In the genomic region with DNA sequence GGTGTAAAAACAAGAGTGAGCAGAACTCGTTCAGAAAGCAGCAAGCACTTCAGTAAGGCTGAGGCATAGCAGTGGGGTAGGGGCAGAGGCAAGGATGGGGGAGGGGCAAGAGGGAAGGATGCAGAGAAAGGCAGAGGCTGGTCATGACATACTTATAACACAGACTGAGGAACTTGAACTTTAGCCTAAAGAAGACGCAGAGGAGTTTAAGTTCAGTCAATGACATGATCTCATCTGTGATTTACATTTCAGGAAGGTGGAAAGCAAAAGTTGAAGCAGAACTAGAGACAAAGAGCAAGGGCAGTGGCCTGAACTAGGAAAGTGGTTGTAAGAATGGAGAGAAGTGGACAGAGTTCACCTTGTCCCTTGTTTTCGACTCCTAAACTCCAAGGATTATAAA, we compare ENCODE assay signal across 10 cellular contexts. TPM values are rescaled to one million over a fixed set of nuclear protein-coding genes. Genes with fewer than 3 reads are reported as not detected.
DNase-seq lines count a peak whose midpoint lies in the region; ATAC-seq and TF ChIP-seq lines count a peak whose summit lies in the region.
"Had no signal": no experiment of that assay in that cellular context is flagged by ENCODE, and none has a peak within 500 bp of the region (broad histone marks: within the 10 kb centered on the region; RNA-seq: fewer than 3 reads in every experiment).

No MANE protein-coding gene starts in this region.

- DNase-seq in T-helper 17 cell (no peak), NCI-H1092 (lab: John Stamatoyannopoulos, UW) (no peak), NCI-H1417 (lab: John Stamatoyannopoulos, UW) (no peak)
- DNase-seq: GF-D8, NCI-H69 had no signal

- H3K4me3 ChIP-seq in neutrophil (ENCODE audit: low read depth in 1 of 2, low read length in 1 of 2), result no peak overlapping the region

- H3K4me1 Mint-ChIP-seq in T-helper 17 cell, result no peaks in the 10 kb centered on the region

- peaks cover 18 to 30% of the 10 kb centered on the region in 2 experiments for H3K4me1 ChIP-seq in neutrophil (ENCODE audit: control insufficient read depth in 1 of 2, insufficient read depth in 1 of 2, low read depth in 1 of 2, low read length in 1 of 2)

- no peak overlapping the region for H3K27ac Mint-ChIP-seq in T-helper 17 cell

- H3K27me3 ChIP-seq in neutrophil, result no peaks in the 10 kb centered on the region

- peak; percentile 27 for ATAC-seq in GM18870 (IDR thresholded peaks at IDR 0.05; ENCODE audit: unreplicated experiment)
- peak; percentile 38 for ATAC-seq in HG02798 (IDR thresholded peaks at IDR 0.05; ENCODE audit: poor library complexity, unreplicated experiment)
- ATAC-seq in T-helper 17 cell, result peak; percentile 46
- no peak for ATAC-seq in activated CD4-positive, CD25-positive, alpha-beta regulatory T cell treated with anti-CD3 and anti-CD28 coated beads, Interleukin-2, amount 50 U/mL, for 24 hours
- no peak for ATAC-seq in HG03378 (IDR thresholded peaks at IDR 0.05; ENCODE audit: unreplicated experiment)

- no peaks in the 10 kb centered on the region for H3K27me3 Mint-ChIP-seq in T-helper 17 cell

- no peak overlapping the region for H3K4me3 Mint-ChIP-seq in T-helper 17 cell

- H3K27ac ChIP-seq in neutrophil, result peak overlapping the region; percentile 77

- H3K36me3 Mint-ChIP-seq in T-helper 17 cell (ENCODE audit: low read depth), result no peaks in the 10 kb centered on the region

- H3K9me3 ChIP-seq in T-helper 17 cell (ENCODE audit: control insufficient read depth, low read length, poor library complexity, severe bottlenecking) (no peaks in the 10 kb centered on the region), neutrophil (no peaks in the 10 kb centered on the region)

- no peaks in the 10 kb centered on the region for H3K36me3 ChIP-seq in neutrophil

- no peak for TF ChIP-seq CTCF in neutrophil (IDR thresholded peaks at IDR 0.05)

RNA-seq across cellular contexts. Expression of gene MACC1, which starts 15.8 kb away (rescaled TPM):
- total RNA-seq in T-helper 17 cell, result under 1 TPM; 0.42 to 0.65 TPM

Comparison
In these comparisons a context has a peak if more than half of its experiments do, and no peak if none do; other contexts are left out.
1. ATAC-seq: peak in GM18870 (single experiment), HG02798 (single experiment) and T-helper 17 cell (single experiment); none in activated CD4-positive, CD25-positive, alpha-beta regulatory T cell treated with anti-CD3 and anti-CD28 coated beads, Interleukin-2, amount 50 U/mL, for 24 hours (0 of 2) and HG03378 (single experiment).